In genomic region chr1:202979459-202979858, GRCh38 we compare ENCODE assay signal across 28 cellular contexts.
"Had no signal": no experiment of that assay in that cellular context is flagged by ENCODE, and none has a peak within 500 bp of the region (broad histone marks: within the 10 kb centered on the region; RNA-seq: fewer than 3 reads in every experiment).

No MANE protein-coding gene starts in this region.

- H3K27me3 ChIP-seq: colonic mucosa, gastrocnemius medialis had no signal

- ATAC-seq: effector memory CD8-positive, alpha-beta T cell; esophagus mucosa; foreskin keratinocyte; gastrocnemius medialis; gastroesophageal sphincter; heart left ventricle; heart right ventricle had no signal

- H3K9me3 ChIP-seq: colonic mucosa, esophagus muscularis mucosa, esophagus squamous epithelium, gastrocnemius medialis, gastroesophageal sphincter, heart left ventricle, heart right ventricle had no signal

- H2AFZ ChIP-seq: hepatocyte had no signal

- H3K4me1 ChIP-seq: colonic mucosa, esophagus muscularis mucosa, foreskin keratinocyte, gastrocnemius medialis, gastroesophageal sphincter had no signal

- FAIRE-seq: endometrium, endothelial cell of umbilical vein, frontal cortex had no signal

- H3K36me3 ChIP-seq: colonic mucosa, esophagus muscularis mucosa, esophagus squamous epithelium, gastrocnemius medialis, gastroesophageal sphincter, heart left ventricle, heart right ventricle had no signal

- H3K79me2 ChIP-seq: hepatocyte had no signal

- DNase-seq: colonic mucosa; cortex of kidney; dermis blood vessel endothelial cell; dorsolateral prefrontal cortex; effector CD4-positive, alpha-beta T cell; effector CD8-positive, alpha-beta T cell; effector memory CD4-positive, alpha-beta T cell; effector memory CD8-positive, alpha-beta T cell; endodermal cell; erythroblast; esophagus squamous epithelium; foreskin fibroblast; foreskin keratinocyte; foreskin melanocyte; gastrocnemius medialis; glutamatergic neuron; head of caudate nucleus; heart left ventricle; heart right ventricle had no signal

- H3K4me2 ChIP-seq: hepatocyte had no signal

- H3K4me3 ChIP-seq: colonic mucosa, coronary artery, dorsolateral prefrontal cortex, esophagus muscularis mucosa, esophagus squamous epithelium, gastrocnemius medialis, gastroesophageal sphincter, heart left ventricle, heart right ventricle, hepatocyte had no signal

- H3K27ac ChIP-seq: colonic mucosa, coronary artery, dorsolateral prefrontal cortex, epithelial cell of prostate, esophagus muscularis mucosa, esophagus squamous epithelium, foreskin keratinocyte, gastrocnemius medialis, gastroesophageal sphincter, heart left ventricle, heart right ventricle, hepatocyte had no signal
